ENCODE assay signal across 28 cellular contexts in the genomic region with DNA sequence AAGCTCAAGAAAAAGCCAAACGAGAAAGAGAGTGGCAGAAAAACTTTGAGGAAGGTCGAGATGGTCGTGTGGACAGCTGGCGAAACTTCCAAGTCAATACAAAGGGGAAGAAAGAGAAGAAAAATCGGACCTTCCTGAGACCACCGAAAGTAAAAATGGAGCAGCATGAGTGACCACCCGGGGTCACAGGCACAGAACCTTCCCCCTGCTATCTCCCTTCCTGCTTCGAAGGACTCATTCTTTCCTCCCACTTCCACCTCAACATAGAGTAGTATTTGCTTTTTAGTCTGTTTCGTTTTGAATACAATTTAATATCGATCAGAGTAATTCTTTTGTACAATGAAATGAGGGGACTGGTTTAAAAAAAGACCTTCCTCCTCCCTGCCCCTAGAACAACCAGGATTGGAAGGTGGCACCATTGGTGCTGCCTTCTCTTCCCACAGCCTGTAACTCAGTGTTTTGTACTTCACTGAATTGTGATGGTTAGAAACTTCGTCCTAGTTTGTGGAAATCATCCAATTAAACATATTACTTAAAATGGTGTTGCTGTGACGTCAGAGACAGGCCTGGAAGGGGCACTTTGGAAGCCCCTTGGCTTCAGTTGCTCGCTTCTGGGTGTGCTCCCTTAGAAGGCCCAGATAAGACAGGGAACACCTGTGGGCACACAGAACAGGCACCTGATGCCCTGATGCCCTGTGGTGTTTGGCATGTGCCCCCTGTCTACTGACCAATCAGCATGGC. TPM values are rescaled to one million over a fixed set of nuclear protein-coding genes. Genes with fewer than 3 reads are reported as not detected.
DNase-seq lines count a peak whose midpoint lies in the region; ATAC-seq and TF ChIP-seq lines count a peak whose summit lies in the region.
"Had no signal": no experiment of that assay in that cellular context is flagged by ENCODE, and none has a peak within 500 bp of the region (broad histone marks: within the 10 kb centered on the region; RNA-seq: fewer than 3 reads in every experiment).

No MANE protein-coding gene starts in this region.

- H3K27me3 ChIP-seq in DOHH2 (ENCODE audit: control insufficient read depth, low read length) (no peaks in the 10 kb centered on the region), PC-3 (ENCODE audit: low read length) (no peaks in the 10 kb centered on the region), HAP-1 (ENCODE audit: low read depth) (no peaks in the 10 kb centered on the region)
- H3K27me3 ChIP-seq: colonic mucosa, sigmoid colon, SJSA1, tibial nerve had no signal

- H3K9me3 ChIP-seq in DOHH2 (ENCODE audit: control insufficient read depth, insufficient read depth, low read length) (no peaks in the 10 kb centered on the region), PC-3 (ENCODE audit: low read length) (no peaks in the 10 kb centered on the region), HAP-1 (no peaks in the 10 kb centered on the region)
- H3K9me3 ChIP-seq: colonic mucosa, sigmoid colon, SJSA1, tibial nerve had no signal

- H3K4me1 Mint-ChIP-seq in T-helper 2 cell treated with Interferon-gamma antibody and Interleukin-4, amounts not matched to agents 5 μg/mL and 100 μg/mL, for 36 hours (ENCODE audit: low read depth) = peaks cover 10% of the 10 kb centered on the region
- peaks cover 5% of the 10 kb centered on the region for H3K4me1 Mint-ChIP-seq in memory B cell

- no peak overlapping the region for H3K4me3 ChIP-seq in DOHH2 (ENCODE audit: low read length)
- H3K4me3 ChIP-seq in PC-3 (ENCODE audit: low read length) = no peak overlapping the region
- H3K4me3 ChIP-seq in HAP-1 = no peak overlapping the region
- H3K4me3 ChIP-seq: colonic mucosa, psoas muscle, sigmoid colon, SJSA1, tibial nerve had no signal

- CTCF ChIA-PET in PC-3 (lab: Charles Lee) = no interaction called here

- H3K27me3 Mint-ChIP-seq in T-helper 2 cell treated with Interferon-gamma antibody and Interleukin-4, amounts not matched to agents 5 μg/mL and 100 μg/mL, for 36 hours (ENCODE audit: low read depth) = no peaks in the 10 kb centered on the region
- H3K27me3 Mint-ChIP-seq in memory B cell = no peaks in the 10 kb centered on the region
- H3K27me3 Mint-ChIP-seq: effector memory CD8-positive, alpha-beta T cell had no signal

- no peak for DNase-seq in T-helper 2 cell treated with Interferon-gamma antibody and Interleukin-4, amounts not matched to agents 5 μg/mL and 100 μg/mL, for 36 hours (ENCODE audit: low spot score)
- DNase-seq in T-helper 2 cell (no peak), PC-3 (no peak), memory B cell (ENCODE audit: low spot score in 2 of 2) (no peak), HAP-1 (ENCODE audit: low spot score in 2 of 2) (no peak), hypothalamus (lab: John Stamatoyannopoulos, UW) (no peak), NCI-H1105 treated with DMSO at 0.1 percent for 48 hours (lab: John Stamatoyannopoulos, UW) (no peak)
- DNase-seq: activated CD4-positive, alpha-beta T cell treated with anti-CD3 and anti-CD28 coated beads for 1 hour; activated gamma-delta T cell treated with Interleukin-2 at 50 U/mL for 16 hours; AML-193; CD8-positive, alpha-beta T cell; colonic mucosa; effector memory CD8-positive, alpha-beta T cell; EL; glutamatergic neuron; NCI-H1092; NCI-H1694 treated with DMSO at 0.1 percent for 48 hours; NCI-H446; NCI-H748 treated with DMSO at 0.1 percent for 48 hours; nucleus accumbens; psoas muscle; sigmoid colon; stimulated activated CD4-positive, alpha-beta T cell treated with anti-CD3 and anti-CD28 coated beads, Interleukin-4, amount 100 ng/mL, for 4 hours had no signal

- no peak overlapping the region for H3K9ac ChIP-seq in PC-3 (ENCODE audit: low read length)

- H3K36me3 ChIP-seq in DOHH2 (ENCODE audit: control insufficient read depth, low read length) = no peaks in the 10 kb centered on the region
- H3K36me3 ChIP-seq in PC-3 (ENCODE audit: low read depth, low read length) = no peaks in the 10 kb centered on the region
- H3K36me3 ChIP-seq in HAP-1 (replicated peaks) = no peaks in the 10 kb centered on the region
- H3K36me3 ChIP-seq: colonic mucosa, sigmoid colon, SJSA1, tibial nerve had no signal

- peak overlapping the region; percentile 16; the same call in 1 of the 2 replicates for H3K4me2 ChIP-seq in DOHH2 (ENCODE audit: low read length)
- no peak overlapping the region for H3K4me2 ChIP-seq in PC-3 (ENCODE audit: low read length)

- H3K9me2 ChIP-seq in DOHH2 (replicated peaks; ENCODE audit: control insufficient read depth, low read length) (no peaks in the 10 kb centered on the region), PC-3 (replicated peaks; ENCODE audit: low read length) (no peaks in the 10 kb centered on the region)

- no TSS peak for BruUV-seq in PC-3 (replicated peaks; lab: Mats Ljungman, UMichigan)

- POLR2A ChIA-PET in PC-3 (lab: Charles Lee; ENCODE audit: unreplicated experiment) = interaction anchor here (0.6 kb wide), 2 partner anchors 8 to 239 kb away, joined by 3 to 7 read pairs; no protein-coding TSS in a partner anchor

- ATAC-seq in PC-3 = no peak
- ATAC-seq in memory B cell (ENCODE audit: low read depth) = no peak
- ATAC-seq: CD8-positive, alpha-beta T cell; effector memory CD8-positive, alpha-beta T cell; left lobe of liver; psoas muscle had no signal

- TF ChIP-seq CTCF in DOHH2 (IDR thresholded peaks at IDR 0.05; ENCODE audit: low read depth, low read length, poor library complexity, severe bottlenecking) (no peak), PC-3 (conservative IDR thresholded peaks at IDR 0.05; ENCODE audit: low read depth, low read length) (no peak)

- H3F3A ChIP-seq in DOHH2 (ENCODE audit: control insufficient read depth, insufficient read depth) = no peaks in the 10 kb centered on the region
- no peaks in the 10 kb centered on the region for H3F3A ChIP-seq in PC-3 (ENCODE audit: low read length, unreplicated experiment)

- no peak overlapping the region for H3K27ac Mint-ChIP-seq in T-helper 2 cell treated with Interferon-gamma antibody and Interleukin-4, amounts not matched to agents 5 μg/mL and 100 μg/mL, for 36 hours
- H3K27ac Mint-ChIP-seq in memory B cell = no peak overlapping the region
- H3K27ac Mint-ChIP-seq: CD8-positive, alpha-beta T cell had no signal

- H3K79me2 ChIP-seq in DOHH2 (ENCODE audit: control insufficient read depth, low read length) (no peaks in the 10 kb centered on the region), PC-3 (ENCODE audit: low read length) (no peaks in the 10 kb centered on the region)

- H3K4me1 ChIP-seq in DOHH2 (ENCODE audit: control insufficient read depth, low read length) (no peaks in the 10 kb centered on the region), PC-3 (ENCODE audit: insufficient read depth, low read length) (no peaks in the 10 kb centered on the region), HAP-1 (no peaks in the 10 kb centered on the region)
- H3K4me1 ChIP-seq: colonic mucosa, psoas muscle, sigmoid colon, tibial nerve had no signal

- H3K9me3 Mint-ChIP-seq in T-helper 2 cell treated with Interferon-gamma antibody and Interleukin-4, amounts not matched to agents 5 μg/mL and 100 μg/mL, for 36 hours = no peaks in the 10 kb centered on the region
- H3K9me3 Mint-ChIP-seq in memory B cell = no peaks in the 10 kb centered on the region
- H3K9me3 Mint-ChIP-seq: CD8-positive, alpha-beta T cell; effector memory CD8-positive, alpha-beta T cell had no signal

- peak overlapping the region; percentile 1 for H3K4me3 Mint-ChIP-seq in T-helper 2 cell treated with Interferon-gamma antibody and Interleukin-4, amounts not matched to agents 5 μg/mL and 100 μg/mL, for 36 hours
- peak overlapping the region; percentile 11 for H3K4me3 Mint-ChIP-seq in memory B cell
- H3K4me3 Mint-ChIP-seq: CD8-positive, alpha-beta T cell; effector memory CD8-positive, alpha-beta T cell had no signal

- intact Hi-C loops in PC-3 (cut with micrococcal nuclease) = no loop called here

- H4K20me1 ChIP-seq in DOHH2 (ENCODE audit: control insufficient read depth, insufficient read depth, low read depth, low read length) (no peaks in the 10 kb centered on the region), PC-3 (ENCODE audit: low read length) (no peaks in the 10 kb centered on the region)

- H3K27ac ChIP-seq in DOHH2 (ENCODE audit: low read depth, low read length) (no peak overlapping the region), PC-3 (ENCODE audit: low read length) (no peak overlapping the region)
- H3K27ac ChIP-seq: colonic mucosa, psoas muscle, RWPE1, sigmoid colon, SJSA1, tibial nerve had no signal

- H3K36me3 Mint-ChIP-seq in T-helper 2 cell treated with Interferon-gamma antibody and Interleukin-4, amounts not matched to agents 5 μg/mL and 100 μg/mL, for 36 hours (ENCODE audit: low read depth) = no peaks in the 10 kb centered on the region
- H3K36me3 Mint-ChIP-seq in memory B cell = no peaks in the 10 kb centered on the region
- H3K36me3 Mint-ChIP-seq: CD8-positive, alpha-beta T cell had no signal

- in situ Hi-C loops in HAP-1 (cut with MboI; ENCODE audit: low sequenced_read_pairs) = no loop called here

- peak overlapping the region; percentile 40; the same call in 1 of the 2 replicates for H2AFZ ChIP-seq in PC-3 (ENCODE audit: low read length)

RNA-seq across cellular contexts. Expression of a gene that starts 26.1 kb away (rescaled TPM):
- total RNA-seq in PC-3 (2014; rRNA removed) = 186 and 226 TPM in 2 replicates
